Comparison of ENCODE assay signal across 8 cellular contexts in the genomic region with DNA sequence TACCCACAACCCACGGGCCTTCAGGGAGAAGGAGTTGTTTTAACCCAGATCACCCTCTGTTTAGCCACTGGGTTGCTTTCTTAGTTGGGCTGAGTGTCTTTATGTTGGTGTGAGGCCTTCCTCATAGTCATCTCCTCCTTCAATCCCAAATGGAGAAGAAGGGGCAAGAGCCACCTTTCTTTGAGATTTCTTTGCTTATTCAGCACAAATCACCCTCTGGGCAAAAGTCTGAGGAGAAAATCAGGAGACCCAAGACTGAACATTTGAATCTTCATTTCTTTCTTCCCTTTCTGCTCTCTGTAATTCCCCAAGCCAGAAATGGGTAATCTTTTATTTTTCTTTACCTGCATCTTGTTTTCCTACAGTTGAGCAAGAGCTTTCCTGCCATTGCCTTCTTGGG.
"Had no signal": no experiment of that assay in that cellular context is flagged by ENCODE, and none has a peak within 500 bp of the region (broad histone marks: within the 10 kb centered on the region; RNA-seq: fewer than 3 reads in every experiment).

No MANE protein-coding gene starts in this region.

- H3K4me3 Mint-ChIP-seq: IgD-negative memory B cell had no signal

- H3K4me2 ChIP-seq: KMS-11 had no signal

- DNase-seq: Karpas-422, KBM-7, KG1 had no signal

- H3K27me3 Mint-ChIP-seq: IgD-negative memory B cell had no signal

- H3K9me3 Mint-ChIP-seq: IgD-negative memory B cell had no signal

- H3K4me3 ChIP-seq: K562 had no signal

- H3K9ac ChIP-seq: KMS-11 had no signal

- H3K36me3 Mint-ChIP-seq: IgD-negative memory B cell had no signal

- H3K27ac ChIP-seq: HL-60, KMS-11 had no signal

- FAIRE-seq: HTR-8/SVneo, K562 had no signal

- ATAC-seq: K562 had no signal
